ENCODE assay signal across 8 cellular contexts in genomic region chr10:12195281-12195602, GRCh38. TPM values are rescaled to one million over a fixed set of nuclear protein-coding genes. Genes with fewer than 3 reads are reported as not detected.
A peak's percentile ranks its signal among the peaks of the same experiment; 100 is the strongest.
DNase-seq lines count a peak whose midpoint lies in the region; ATAC-seq and TF ChIP-seq lines count a peak whose summit lies in the region.

No MANE protein-coding gene starts in this region.

- H3K4me1 Mint-ChIP-seq in activated CD8-positive, alpha-beta memory T cell treated with anti-CD3 and anti-CD28 coated beads, Interleukin-2, amount 10 ng/mL, durations not matched to agents 7 days and 5 days: peaks cover 56% of the 10 kb centered on the region
- peaks cover 57% of the 10 kb centered on the region for H3K4me1 Mint-ChIP-seq in brain

- no peaks in the 10 kb centered on the region for H3K9me3 Mint-ChIP-seq in activated CD8-positive, alpha-beta memory T cell treated with anti-CD3 and anti-CD28 coated beads, Interleukin-2, amount 10 ng/mL, durations not matched to agents 7 days and 5 days (ENCODE audit: low read depth)
- H3K9me3 Mint-ChIP-seq in brain: no peaks in the 10 kb centered on the region

- no peaks in the 10 kb centered on the region for H3K27me3 Mint-ChIP-seq in activated CD8-positive, alpha-beta memory T cell treated with anti-CD3 and anti-CD28 coated beads, Interleukin-2, amount 10 ng/mL, durations not matched to agents 7 days and 5 days
- peaks cover 14% of the 10 kb centered on the region for H3K27me3 Mint-ChIP-seq in brain

- peaks cover 9% of the 10 kb centered on the region for H3K4me1 ChIP-seq in mesodermal cell (ENCODE audit: control insufficient read depth, insufficient read depth, low read length, poor library complexity, severe bottlenecking)

- H3K4me3 Mint-ChIP-seq in activated CD8-positive, alpha-beta memory T cell treated with anti-CD3 and anti-CD28 coated beads, Interleukin-2, amount 10 ng/mL, durations not matched to agents 7 days and 5 days: peak overlapping the region; percentile 97
- peak overlapping the region; percentile 95 to 98 (median 97) for H3K4me3 Mint-ChIP-seq in brain

- peak overlapping the region; percentile 74 for H3K27ac ChIP-seq in mesodermal cell (ENCODE audit: low read depth, low read length, severe bottlenecking)

- H3K4me3 ChIP-seq in mesodermal cell (ENCODE audit: extremely low read depth, insufficient read depth, low read length, poor library complexity, severe bottlenecking): peak overlapping the region; percentile 99

- TF ChIP-seq CTCF in brain (conservative IDR thresholded peaks at IDR 0.05): no peak

- no peak for DNase-seq in activated CD8-positive, alpha-beta memory T cell treated with anti-CD3 and anti-CD28 coated beads, Interleukin-2, amount 10 ng/mL, durations not matched to agents 7 days and 5 days
- no peak for DNase-seq in activated CD8-positive, alpha-beta memory T cell treated with anti-CD3 and anti-CD28 coated beads for 24 hours
- DNase-seq in NCI-H187 (lab: John Stamatoyannopoulos, UW) (no peak), middle frontal gyrus (ENCODE audit: extremely low spot score, low spot score) (no peak)

- peaks cover 33% of the 10 kb centered on the region for H3K36me3 Mint-ChIP-seq in activated CD8-positive, alpha-beta memory T cell treated with anti-CD3 and anti-CD28 coated beads, Interleukin-2, amount 10 ng/mL, durations not matched to agents 7 days and 5 days
- peaks cover 13% of the 10 kb centered on the region for H3K36me3 Mint-ChIP-seq in brain

- no peaks in the 10 kb centered on the region for H3K9me3 ChIP-seq in mesodermal cell (ENCODE audit: control insufficient read depth, low read length)

- CTCF ChIA-PET in activated CD8-positive, alpha-beta memory T cell treated with anti-CD3 and anti-CD28 coated beads, Interleukin-2, amount 10 ng/mL, durations not matched to agents 7 days and 5 days (lab: Charles Lee): interaction anchor here (1.4 to 2.1 kb wide), 5 partner anchors 11 to 65 kb away, joined by 3 to 15 read pairs (median 11); no protein-coding TSS in a partner anchor

- peak overlapping the region; percentile 92 for H3K27ac Mint-ChIP-seq in activated CD8-positive, alpha-beta memory T cell treated with anti-CD3 and anti-CD28 coated beads, Interleukin-2, amount 10 ng/mL, durations not matched to agents 7 days and 5 days
- peak overlapping the region; percentile 98 to 100 (median 99) for H3K27ac Mint-ChIP-seq in brain

- 1% methylated on average over 10 to 12 of the region's 12 CpGs for WGBS in mesodermal cell (ENCODE audit: insufficient coverage in 2 of 2), 2 experiments

- peaks cover 38% of the 10 kb centered on the region for H3K36me3 ChIP-seq in mesodermal cell (ENCODE audit: control insufficient read depth, insufficient read depth, low read length)

- peak; percentile 8 for ATAC-seq in activated CD8-positive, alpha-beta memory T cell treated with anti-CD3 and anti-CD28 coated beads, Interleukin-2, amount 10 ng/mL, durations not matched to agents 7 days and 5 days
- ATAC-seq in HG03439 (IDR thresholded peaks at IDR 0.05; ENCODE audit: unreplicated experiment) (peak; percentile 5), HG03521 (IDR thresholded peaks at IDR 0.05; ENCODE audit: unreplicated experiment) (no peak)

RNA-seq across cellular contexts. Expression of gene NUDT5, which starts 0.4 kb away (rescaled TPM):
- total RNA-seq in activated CD8-positive, alpha-beta memory T cell treated with anti-CD3 and anti-CD28 coated beads, Interleukin-2, amount 10 ng/mL, durations not matched to agents 7 days and 5 days: 100 to 1,000 TPM; 107 to 125 TPM
- polyA plus RNA-seq in brain (ENCODE audit: insufficient read depth, low read depth, low replicate concordance): 101 TPM
- 108 TPM for polyA plus RNA-seq in mesodermal cell (2013, experiment 1 of 2)
- polyA plus RNA-seq in mesodermal cell (2013, experiment 2 of 2): 104 TPM

RNA-seq across cellular contexts. Expression of gene CDC123, which starts 0.7 kb away (rescaled TPM):
- 100 to 1,000 TPM in 1 of 2 experiments, 10 to 100 TPM in 1; 95.2 to 130 TPM for total RNA-seq in activated CD8-positive, alpha-beta memory T cell treated with anti-CD3 and anti-CD28 coated beads, Interleukin-2, amount 10 ng/mL, durations not matched to agents 7 days and 5 days
- 86.8 TPM for polyA plus RNA-seq in brain (ENCODE audit: insufficient read depth, low read depth, low replicate concordance)
- polyA plus RNA-seq in mesodermal cell (2013, experiment 1 of 2): 126 TPM
- polyA plus RNA-seq in mesodermal cell (2013, experiment 2 of 2): 122 TPM
